1 cellular context compared by ENCODE assay signal in genomic region chr17:68592004-68592403, GRCh38.
TF ChIP-seq lines count a peak whose summit lies in the region.

No MANE protein-coding gene starts in this region.

TF ChIP-seq in H1, 55 proteins besides CTCF, POLR2A, EP300 and RAD21:
- TF ChIP-seq SIN3A (conservative IDR thresholded peaks at IDR 0.05 in 1 of 2, IDR thresholded peaks at IDR 0.05 in 1 of 2; ENCODE audit: low read depth in 1 of 2, low read length in 2 of 2): no peak
- TF ChIP-seq KDM1A (IDR thresholded peaks at IDR 0.05; ENCODE audit: borderline replicate concordance, low read length): no peak
- no peak for TF ChIP-seq JUND (IDR thresholded peaks at IDR 0.05; ENCODE audit: low read length)
- no peak for TF ChIP-seq PHF8 (conservative IDR thresholded peaks at IDR 0.05; ENCODE audit: low read depth, low read length)
- no peak for TF ChIP-seq RXRA (IDR thresholded peaks at IDR 0.05; ENCODE audit: insufficient read depth, low read depth, low read length)
- no peak for TF ChIP-seq TCF12 (IDR thresholded peaks at IDR 0.05; ENCODE audit: low read depth, low read length)
- TF ChIP-seq SUZ12 (IDR thresholded peaks at IDR 0.05; ENCODE audit: low read length): no peak
- TF ChIP-seq RFX5 (IDR thresholded peaks at IDR 0.05; ENCODE audit: borderline replicate concordance, low read depth, low read length): no peak
- no peak for TF ChIP-seq CBX5 (IDR thresholded peaks at IDR 0.05; ENCODE audit: low read depth, low read length)
- no peak for TF ChIP-seq E2F6 (IDR thresholded peaks at IDR 0.05)
- no peak for TF ChIP-seq ZNF274 (IDR thresholded peaks at IDR 0.05; ENCODE audit: borderline replicate concordance, extremely low read depth, low read length)
- TF ChIP-seq RBBP5 (IDR thresholded peaks at IDR 0.05; ENCODE audit: borderline replicate concordance, low read depth, low read length): no peak
- TF ChIP-seq EZH2 (IDR thresholded peaks at IDR 0.05; ENCODE audit: low read depth, low read length, severe bottlenecking): no peak
- TF ChIP-seq BRCA1 (IDR thresholded peaks at IDR 0.05; ENCODE audit: low read depth, low read length): no peak
- no peak for TF ChIP-seq CEBPB (IDR thresholded peaks at IDR 0.05; ENCODE audit: low read depth, low read length)
- no peak for TF ChIP-seq GABPA (IDR thresholded peaks at IDR 0.05; ENCODE audit: borderline replicate concordance, insufficient read depth, low read length)
- TF ChIP-seq CHD2 (IDR thresholded peaks at IDR 0.05; ENCODE audit: low read length): no peak
- TF ChIP-seq CBX8 (IDR thresholded peaks at IDR 0.05; ENCODE audit: borderline replicate concordance, low read depth, low read length): no peak
TF ChIP-seq in H1: peak in this region for 0.
